21 cellular contexts compared by ENCODE assay signal in genomic region chr7:128210590-128211570, GRCh38. TPM values are rescaled to one million over a fixed set of nuclear protein-coding genes. Genes with fewer than 3 reads are reported as not detected.
DNase-seq lines count a peak whose midpoint lies in the region; ATAC-seq lines count a peak whose summit lies in the region.
"Had no signal": no experiment of that assay in that cellular context is flagged by ENCODE, and none has a peak within 500 bp of the region (broad histone marks: within the 10 kb centered on the region; RNA-seq: fewer than 3 reads in every experiment).

No MANE protein-coding gene starts in this region.

- peaks cover 23% of the 10 kb centered on the region for H3K4me1 ChIP-seq in SJCRH30
- H3K4me1 ChIP-seq: right lobe of liver, suprapubic skin, vagina had no signal

- no peaks in the 10 kb centered on the region for H3K9me3 ChIP-seq in SJCRH30 (replicated peaks)
- H3K9me3 ChIP-seq: right lobe of liver, suprapubic skin, vagina had no signal

- no peak overlapping the region for H3K27ac ChIP-seq in SJCRH30
- H3K27ac ChIP-seq: PC-9, right lobe of liver, suprapubic skin, vagina had no signal

- H3K4me3 ChIP-seq in SJCRH30, result no peak overlapping the region
- H3K4me3 ChIP-seq: lung, PC-9, right lobe of liver, suprapubic skin, vagina had no signal

- ATAC-seq in GM21825 (IDR thresholded peaks at IDR 0.05; ENCODE audit: unreplicated experiment), result no peak
- ATAC-seq in HG02973 (IDR thresholded peaks at IDR 0.05; ENCODE audit: unreplicated experiment), result no peak

- no peaks in the 10 kb centered on the region for H3K36me3 ChIP-seq in SJCRH30
- H3K36me3 ChIP-seq: right lobe of liver, suprapubic skin, vagina had no signal

- intact Hi-C loops in posterior vena cava (cut with DNase I), result loop anchor here in 1 of 2 donors (5.0 kb wide), 1 partner anchor 504 kb away; no protein-coding TSS in a partner anchor

- H3K27me3 ChIP-seq in SJCRH30, result no peaks in the 10 kb centered on the region
- H3K27me3 ChIP-seq: right lobe of liver, vagina had no signal

- DNase-seq in NCI-H2081 (lab: John Stamatoyannopoulos, UW) (peak; percentile 12 to 80), NCI-H2081 treated with DMSO at 0.1 percent for 48 hours (lab: John Stamatoyannopoulos, UW) (no peak), NCI-H2107 (lab: John Stamatoyannopoulos, UW) (peak; percentile 36), SJCRH30 (peak; percentile 49 to 63), posterior vena cava (ENCODE audit: low spot score) (peak; percentile 74), T-helper 9 cell (no peak)
- DNase-seq: activated CD4-positive, alpha-beta memory T cell treated with anti-CD3 and anti-CD28 coated beads for 36 hours; activated gamma-delta T cell treated with Interleukin-2 at 50 U/mL for 16 hours; foreskin melanocyte; NCI-H1694 treated with DMSO at 0.1 percent for 48 hours; PC-9 had no signal

RNA-seq across cellular contexts. Expression of gene LEP, which starts 30.2 kb away (rescaled TPM):
- not detected in 2 replicates for total RNA-seq in SJCRH30 (2014; rRNA removed; shearing (Covaris generic))
- total RNA-seq in posterior vena cava, result 1 to 10 TPM; 1.5 to 5.2 TPM
- total RNA-seq: activated CD4-positive, alpha-beta memory T cell treated with anti-CD3 and anti-CD28 coated beads for 36 hours; B cell; G401; HepG2; myocyte; PC-9; right lobe of liver had no signal

Comparison
In these comparisons a context has a peak if more than half of its experiments do, and no peak if none do; other contexts are left out.
1. DNase-seq: peak in NCI-H2081 (2 of 2), NCI-H2107 (single experiment), SJCRH30 (2 of 2) and posterior vena cava (single experiment); none in NCI-H2081 treated with DMSO at 0.1 percent for 48 hours (single experiment) and T-helper 9 cell (single experiment).